ENCODE assay signal across 28 cellular contexts in the genomic region with DNA sequence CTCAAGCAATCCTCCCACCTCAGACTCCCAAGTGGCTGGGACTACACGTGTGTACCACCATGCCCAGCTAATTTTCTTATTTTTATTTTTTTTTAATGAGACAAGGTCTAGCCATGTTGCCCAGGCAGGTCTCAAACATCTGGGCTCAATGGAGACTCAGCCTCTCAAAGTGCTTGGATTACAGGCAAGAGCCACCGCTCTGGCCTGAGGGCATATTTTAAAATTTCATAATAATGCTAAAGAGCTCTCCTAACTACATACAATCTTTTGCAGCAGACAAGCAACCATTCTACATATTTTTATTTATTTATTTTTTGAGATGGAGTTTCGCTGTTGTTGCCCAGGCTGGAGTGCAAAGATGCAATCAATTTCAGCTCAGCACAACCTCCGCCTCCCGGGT.
"Had no signal": no experiment of that assay in that cellular context is flagged by ENCODE, and none has a peak within 500 bp of the region (broad histone marks: within the 10 kb centered on the region; RNA-seq: fewer than 3 reads in every experiment).

No MANE protein-coding gene starts in this region.

- H3K9me3 Mint-ChIP-seq: natural killer cell; neural progenitor cell; stimulated activated effector memory CD8-positive, alpha-beta T cell treated with anti-CD3 and anti-CD28 coated beads, Interleukin-12 subunit alpha, Interleukin-12 subunit beta, amount 100 ng/mL, for 72 hours; stimulated activated naive CD8-positive, alpha-beta T cell treated with anti-CD3 and anti-CD28 coated beads, Interleukin-15, Interleukin-2, amounts not matched to agents 100 ng/mL and 50 ng/mL, for 24 hours had no signal

- H2AFZ ChIP-seq: neural progenitor cell, parathyroid adenoma had no signal

- H3K9me3 ChIP-seq: ovary, psoas muscle, right lobe of liver, sigmoid colon, stomach, thoracic aorta, thyroid gland, upper lobe of right lung, uterus had no signal

- H3K4me2 ChIP-seq: neural progenitor cell had no signal

- H3K27ac Mint-ChIP-seq: natural killer cell; nephron; neural progenitor cell; progenitor cell of endocrine pancreas; stimulated activated effector memory CD8-positive, alpha-beta T cell treated with anti-CD3 and anti-CD28 coated beads, Interleukin-12 subunit alpha, Interleukin-12 subunit beta, amount 100 ng/mL, for 72 hours; stimulated activated naive B cell treated with anti-CD40 and anti-IgM and Interleukin-4, amounts not matched to agents 10 μg/mL and 1 μg/mL and 100 μg/mL, for 72 hours; stimulated activated naive CD8-positive, alpha-beta T cell treated with anti-CD3 and anti-CD28 coated beads, Interleukin-15, Interleukin-2, amounts not matched to agents 100 ng/mL and 50 ng/mL, for 24 hours; type B pancreatic cell had no signal

- H3K4me1 Mint-ChIP-seq: natural killer cell; nephron; neural progenitor cell; stimulated activated effector memory CD8-positive, alpha-beta T cell treated with anti-CD3 and anti-CD28 coated beads, Interleukin-12 subunit alpha, Interleukin-12 subunit beta, amount 100 ng/mL, for 72 hours had no signal

- H3K4me3 Mint-ChIP-seq: natural killer cell; nephron; neural progenitor cell; stimulated activated effector memory CD8-positive, alpha-beta T cell treated with anti-CD3 and anti-CD28 coated beads, Interleukin-12 subunit alpha, Interleukin-12 subunit beta, amount 100 ng/mL, for 72 hours; stimulated activated naive B cell treated with anti-CD40 and anti-IgM and Interleukin-4, amounts not matched to agents 10 μg/mL and 1 μg/mL and 100 μg/mL, for 72 hours; stimulated activated naive CD8-positive, alpha-beta T cell treated with anti-CD3 and anti-CD28 coated beads, Interleukin-15, Interleukin-2, amounts not matched to agents 100 ng/mL and 50 ng/mL, for 24 hours; type B pancreatic cell had no signal

- DNase-seq: natural killer cell; occipital lobe; ovary; posterior cingulate gyrus; psoas muscle; right cardiac atrium; right lobe of liver; sigmoid colon; small intestine; stimulated activated CD4-positive, alpha-beta T cell treated with anti-CD3 and anti-CD28 coated beads, Interleukin-15, amount 100 ng/mL, for 24 hours; stimulated activated CD4-positive, alpha-beta T cell treated with anti-CD3 and anti-CD28 coated beads, Interleukin-2, amount 100 ng/mL, for 24 hours; stimulated activated CD4-positive, alpha-beta T cell treated with anti-CD3 and anti-CD28 coated beads, Interleukin-2, amount 100 ng/mL, for 48 hours; stimulated activated CD4-positive, alpha-beta T cell treated with anti-CD3 and anti-CD28 coated beads, Interleukin-4, amount 100 ng/mL, for 24 hours; stimulated activated naive B cell treated with anti-CD40 and anti-IgM and Interleukin-4, amounts not matched to agents 10 μg/mL and 1 μg/mL and 100 μg/mL, for 72 hours; stimulated activated naive CD4-positive, alpha-beta T cell treated with Interleukin-2 at 50 U/mL for 16 hours; stomach; thyroid gland; upper lobe of right lung; uterus had no signal

- H3K36me3 ChIP-seq: neural progenitor cell, ovary, right lobe of liver, sigmoid colon, stomach, thoracic aorta, thyroid gland, upper lobe of right lung, uterus had no signal

- H3K4me1 ChIP-seq: neural progenitor cell, parathyroid adenoma, psoas muscle, right lobe of liver, sigmoid colon, stomach, thyroid gland, tibial nerve, upper lobe of right lung, uterus had no signal

- H3K4me3 ChIP-seq: neural progenitor cell, ovary, psoas muscle, right lobe of liver, sigmoid colon, stomach, thoracic aorta, thyroid gland, tibial nerve, upper lobe of right lung, uterus had no signal

- H3K27me3 ChIP-seq: neural progenitor cell, ovary, right lobe of liver, sigmoid colon, stomach, thyroid gland, tibial nerve, upper lobe of right lung, uterus had no signal

- H3K27me3 Mint-ChIP-seq: progenitor cell of endocrine pancreas; stimulated activated naive B cell treated with anti-CD40 and anti-IgM and Interleukin-4, amounts not matched to agents 10 μg/mL and 1 μg/mL and 100 μg/mL, for 72 hours; stimulated activated naive CD8-positive, alpha-beta T cell treated with anti-CD3 and anti-CD28 coated beads, Interleukin-15, Interleukin-2, amounts not matched to agents 100 ng/mL and 50 ng/mL, for 24 hours; type B pancreatic cell had no signal

- H3K27ac ChIP-seq: neural progenitor cell, ovary, parathyroid adenoma, psoas muscle, right lobe of liver, sigmoid colon, stomach, thoracic aorta, thyroid gland, tibial nerve, upper lobe of right lung, uterus had no signal

- H3K36me3 Mint-ChIP-seq: natural killer cell; stimulated activated effector memory CD8-positive, alpha-beta T cell treated with anti-CD3 and anti-CD28 coated beads, Interleukin-12 subunit alpha, Interleukin-12 subunit beta, amount 100 ng/mL, for 72 hours; type B pancreatic cell had no signal

- H3K9ac ChIP-seq: neural progenitor cell, parathyroid adenoma had no signal
